Comparison of ENCODE assay signal across 31 cellular contexts in the genomic region with DNA sequence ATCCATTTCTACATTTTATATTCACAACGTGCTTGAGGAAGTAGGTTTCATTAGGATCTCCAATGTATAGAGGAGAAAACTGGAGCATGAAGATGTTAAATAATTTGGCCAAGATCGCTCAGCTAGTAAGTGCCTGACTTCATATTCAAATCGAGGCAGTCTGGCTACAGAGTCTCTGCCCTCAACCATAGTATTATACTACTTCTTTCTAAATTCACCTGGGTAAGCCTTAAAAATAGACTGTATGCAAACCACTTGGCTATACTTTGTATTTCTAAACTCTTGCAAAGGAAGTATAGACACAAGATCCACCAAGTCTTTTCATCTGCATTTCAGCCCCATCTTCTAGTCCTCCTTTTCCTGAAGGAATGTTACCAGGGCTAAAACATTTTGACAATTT.
"Had no signal": no experiment of that assay in that cellular context is flagged by ENCODE, and none has a peak within 500 bp of the region (broad histone marks: within the 10 kb centered on the region; RNA-seq: fewer than 3 reads in every experiment).

No MANE protein-coding gene starts in this region.

- H3K36me3 ChIP-seq: adrenal gland, breast epithelium, cardiac muscle cell, colonic mucosa, gastroesophageal sphincter, heart right ventricle, WERI-Rb-1 had no signal

- H3K4me2 ChIP-seq: hepatocyte had no signal

- DNase-seq: activated B cell treated with CpG ODN at 0.5 μM for 24 hours; activated CD4-positive, alpha-beta T cell treated with anti-CD3 and anti-CD28 coated beads for 48 hours; activated CD4-positive, alpha-beta T cell treated with anti-CD3 and anti-CD28 coated beads, Interleukin-2, amount 50 U/mL, for 1 hour; activated CD4-positive, alpha-beta T cell treated with anti-CD3 and anti-CD28 coated beads, Interleukin-2, amount 50 U/mL, for 48 hours; activated CD8-positive, alpha-beta memory T cell treated with anti-CD3 and anti-CD28 coated beads for 24 hours; activated CD8-positive, alpha-beta T cell treated with anti-CD3 and anti-CD28 coated beads for 36 hours; activated effector memory CD4-positive, alpha-beta T cell treated with anti-CD3 and anti-CD28 coated beads, Interleukin-2, amount 50 U/mL, for 16 hours; activated naive CD4-positive, alpha-beta T cell treated with anti-CD3 and anti-CD28 coated beads for 36 hours; activated naive CD8-positive, alpha-beta T cell treated with anti-CD3 and anti-CD28 coated beads for 36 hours; activated naive CD8-positive, alpha-beta T cell treated with anti-CD3 and anti-CD28 coated beads, Interleukin-2, amount 50 U/mL, for 24 hours; activated T-cell treated with anti-CD3 and anti-CD28 coated beads, Interleukin-2, amount 50 U/mL, for 4 hours; adrenal gland; amygdala; aorta; central memory CD4-positive, alpha-beta T cell; cerebellar nuclear complex; colonic mucosa; effector memory CD4-positive, alpha-beta T cell; endodermal cell; foreskin melanocyte; heart right ventricle; T-helper 17 cell; T1000; WERI-Rb-1 had no signal

- H3K4me1 ChIP-seq: adrenal gland, breast epithelium, colonic mucosa had no signal

- ATAC-seq: activated CD4-positive, CD25-positive, alpha-beta regulatory T cell treated with anti-CD3 and anti-CD28 coated beads, Interleukin-2, amount 50 U/mL, for 24 hours; activated CD8-positive, alpha-beta T cell treated with anti-CD3 and anti-CD28 coated beads for 36 hours; activated naive CD8-positive, alpha-beta T cell treated with anti-CD3 and anti-CD28 coated beads, Interleukin-2, amount 50 U/mL, for 24 hours; activated T-cell treated with anti-CD3 and anti-CD28 coated beads, Interleukin-2, amount 50 U/mL, for 4 hours; activated T-helper 17 cell treated with anti-CD3 and anti-CD28 coated beads, Interleukin-2, amount 50 U/mL, for 72 hours; esophagus mucosa; gastroesophageal sphincter; heart right ventricle; T-helper 17 cell had no signal

- H3K9me3 ChIP-seq: adrenal gland, breast epithelium, colonic mucosa, gastroesophageal sphincter had no signal

- H3K79me2 ChIP-seq: hepatocyte had no signal

- H2AFZ ChIP-seq: hepatocyte had no signal

- H3K27me3 ChIP-seq: adrenal gland, breast epithelium, cardiac muscle cell, colonic mucosa, gastroesophageal sphincter, heart right ventricle, hepatocyte had no signal

- H3K4me3 ChIP-seq: adrenal gland, breast epithelium, cardiac muscle cell, colonic mucosa, gastroesophageal sphincter, heart right ventricle, hepatocyte had no signal

- H3K27ac ChIP-seq: adrenal gland, breast epithelium, cardiac muscle cell, colonic mucosa, gastroesophageal sphincter, hepatocyte, WERI-Rb-1 had no signal
